Comparison of ENCODE assay signal across 11 cellular contexts in genomic region chr12:70660620-70661219, GRCh38. TPM values are rescaled to one million over a fixed set of nuclear protein-coding genes. Genes with fewer than 3 reads are reported as not detected.
DNase-seq lines count a peak whose midpoint lies in the region; TF ChIP-seq lines count a peak whose summit lies in the region.
"Had no signal": no experiment of that assay in that cellular context is flagged by ENCODE, and none has a peak within 500 bp of the region (broad histone marks: within the 10 kb centered on the region; RNA-seq: fewer than 3 reads in every experiment).

No MANE protein-coding gene starts in this region.

- H3K27me3 ChIP-seq in suprapubic skin: no peaks in the 10 kb centered on the region
- no peaks in the 10 kb centered on the region for H3K27me3 ChIP-seq in Caco-2 (replicated peaks; ENCODE audit: control insufficient read depth, insufficient read depth, low read length)

- in situ Hi-C loops in SK-MEL-5 (cut with HindIII; ENCODE audit: low pct_unique_long_range_greater_than_20kb, low sequenced_read_pairs): no loop called here

- no TSS peak for BruUV-seq in Caco-2 (replicated peaks; lab: Mats Ljungman, UMichigan)

- H3K9me3 ChIP-seq in suprapubic skin: no peaks in the 10 kb centered on the region
- H3K9me3 ChIP-seq in Caco-2: no peaks in the 10 kb centered on the region

- H3K36me3 ChIP-seq in suprapubic skin (no peaks in the 10 kb centered on the region), Caco-2 (ENCODE audit: control insufficient read depth, insufficient read depth, low read length) (no peaks in the 10 kb centered on the region)

- no peak overlapping the region for H3K4me3 ChIP-seq in fibroblast of villous mesenchyme (ENCODE audit: low read depth, low read length)
- no peak overlapping the region for H3K4me3 ChIP-seq in suprapubic skin
- no peak overlapping the region for H3K4me3 ChIP-seq in Caco-2 (ENCODE audit: low read depth, low read length)

- no peak overlapping the region for H3K4me3 Mint-ChIP-seq in Caco-2 (ENCODE audit: unreplicated experiment)
- H3K4me3 Mint-ChIP-seq: activated CD4-positive, alpha-beta T cell treated with anti-CD3 and anti-CD28 coated beads for 36 hours; B cell; neural crest cell had no signal

- H3K27ac ChIP-seq in suprapubic skin: peak overlapping the region; percentile 15

- CTCF ChIA-PET in Caco-2 (lab: Charles Lee): no interaction called here

- TF ChIP-seq CTCF in fibroblast of villous mesenchyme (IDR thresholded peaks at IDR 0.05; ENCODE audit: insufficient read depth, low read depth, low read length) (no peak), suprapubic skin (IDR thresholded peaks at IDR 0.05) (no peak), Caco-2 (IDR thresholded peaks at IDR 0.05; ENCODE audit: insufficient read depth in 1 of 2, low read depth in 1 of 2, low read length in 1 of 2, severe bottlenecking in 1 of 2, unreplicated experiment in 1 of 2) (no peak)

- H3K9me3 Mint-ChIP-seq in Caco-2 (ENCODE audit: unreplicated experiment): no peaks in the 10 kb centered on the region
- H3K9me3 Mint-ChIP-seq: neural crest cell had no signal

- peaks cover 23% of the 10 kb centered on the region for H3K4me1 ChIP-seq in suprapubic skin
- H3K4me1 ChIP-seq in Caco-2: no peaks in the 10 kb centered on the region

- TF ChIP-seq EP300 in suprapubic skin (IDR thresholded peaks at IDR 0.05): no peak

- TF ChIP-seq POLR2A in suprapubic skin (IDR thresholded peaks at IDR 0.05): no peak

- POLR2A ChIA-PET in Caco-2 (lab: Charles Lee): no interaction called here

- no peaks in the 10 kb centered on the region for H3K36me3 Mint-ChIP-seq in Caco-2 (ENCODE audit: insufficient read depth, unreplicated experiment)

- intact Hi-C loops in Caco-2 (cut with micrococcal nuclease; ENCODE audit: unreplicated experiment): no loop called here

- no peaks in the 10 kb centered on the region for H3K4me1 Mint-ChIP-seq in Caco-2 (ENCODE audit: low read depth, unreplicated experiment)

- WGBS in suprapubic skin: 69% methylated on average over 5 of the region's 5 CpGs

- no peak overlapping the region for H3K27ac Mint-ChIP-seq in Caco-2 (ENCODE audit: unreplicated experiment)
- H3K27ac Mint-ChIP-seq: activated CD4-positive, alpha-beta T cell treated with anti-CD3 and anti-CD28 coated beads for 36 hours; B cell had no signal

- peak; percentile 16 for DNase-seq in NOMO-1 treated with DMSO at 0.1 percent for 48 hours (lab: John Stamatoyannopoulos, UW; ENCODE audit: unreplicated experiment)
- no peak for DNase-seq in NOMO-1 treated with dmso at 0.1 percent for 144 hours (lab: John Stamatoyannopoulos, UW; ENCODE audit: unreplicated experiment)
- peak; percentile 76 for DNase-seq in SK-MEL-5 (ENCODE audit: low read depth, low spot score)
- peak; percentile 29 for DNase-seq in fibroblast of villous mesenchyme (ENCODE audit: low read depth)
- no peak for DNase-seq in suprapubic skin (ENCODE audit: low spot score in 2 of 2)
- no peak for DNase-seq in NCI-H1092 (lab: John Stamatoyannopoulos, UW)
- DNase-seq in Caco-2: no peak
- DNase-seq in central memory CD4-positive, alpha-beta T cell: no peak
- DNase-seq: activated CD4-positive, alpha-beta T cell treated with anti-CD3 and anti-CD28 coated beads for 36 hours had no signal

- H3K27me3 Mint-ChIP-seq in Caco-2 (ENCODE audit: insufficient read depth, unreplicated experiment): no peaks in the 10 kb centered on the region
- H3K27me3 Mint-ChIP-seq: activated CD4-positive, alpha-beta T cell treated with anti-CD3 and anti-CD28 coated beads for 36 hours; B cell had no signal

RNA-seq across cellular contexts. Expression of gene PTPRB, which starts 23.5 kb away (rescaled TPM):
- 0.43 and 0.71 TPM in 2 replicates for total RNA-seq in SK-MEL-5 (2014; rRNA removed; shearing (Covaris generic))
- 0.24 and 0.30 TPM in 2 replicates for polyA plus RNA-seq in SK-MEL-5 (2015; cell fraction: cytosol; rRNA removed)
- 0.75 and 1.5 TPM in 2 replicates for polyA plus RNA-seq in SK-MEL-5 (2015; cell fraction: nucleus; rRNA removed)
- total RNA-seq in fibroblast of villous mesenchyme (0.43 and 0.97 TPM in 2 replicates), suprapubic skin (10 to 100 TPM in 2 of 4 donors, 1 to 10 TPM in 2; 2.0 to 15.9 (median 8.0) TPM), Caco-2 (2022) (0.42 and 0.73 TPM in 2 replicates)
- total RNA-seq: activated CD4-positive, alpha-beta T cell treated with anti-CD3 and anti-CD28 coated beads for 36 hours; B cell had no signal

Comparison
In these comparisons a context has a peak if more than half of its experiments do, and no peak if none do; other contexts are left out.
1. DNase-seq: peak in NOMO-1 treated with DMSO at 0.1 percent for 48 hours (single experiment), SK-MEL-5 (single experiment) and fibroblast of villous mesenchyme (single experiment); none in NOMO-1 treated with dmso at 0.1 percent for 144 hours (single experiment), suprapubic skin (0 of 2), NCI-H1092 (single experiment), Caco-2 (0 of 2) and central memory CD4-positive, alpha-beta T cell (single experiment).